Comparison of ENCODE assay signal across 12 cellular contexts in genomic region chr20:528923-529594, GRCh38. TPM values are rescaled to one million over a fixed set of nuclear protein-coding genes. Genes with fewer than 3 reads are reported as not detected.
DNase-seq lines count a peak whose midpoint lies in the region; ATAC-seq, FAIRE-seq and TF ChIP-seq lines count a peak whose summit lies in the region.
"Had no signal": no experiment of that assay in that cellular context is flagged by ENCODE, and none has a peak within 500 bp of the region (broad histone marks: within the 10 kb centered on the region; RNA-seq: fewer than 3 reads in every experiment).

No MANE protein-coding gene starts in this region.

- H3K36me3 ChIP-seq in keratinocyte (ENCODE audit: control insufficient read depth in 2 of 2, extremely low read depth in 1 of 2, insufficient read depth in 2 of 2, low read length in 2 of 2) (peaks cover 3 to 8% of the 10 kb centered on the region in 2 experiments), neural progenitor cell (peaks cover 9% of the 10 kb centered on the region)

- peak overlapping the region; percentile 30 for H3K4me2 ChIP-seq in keratinocyte (ENCODE audit: control insufficient read depth, extremely low read depth, insufficient read depth, low read depth, low read length)
- H3K4me2 ChIP-seq in neural progenitor cell = no peak overlapping the region

- peak; percentile 81 for FAIRE-seq in H54 (lab: Jason Lieb, UNC)
- FAIRE-seq in keratinocyte (lab: Jason Lieb, UNC) = peak; percentile 98

- no peak for TF ChIP-seq POLR2A in H54 (IDR thresholded peaks at IDR 0.05; ENCODE audit: low read depth, low read length)

- no peak for TF ChIP-seq CTCF in keratinocyte (optimal IDR thresholded peaks at IDR 0.05 in 1 of 3, IDR thresholded peaks at IDR 0.05 in 1 of 3, conservative IDR thresholded peaks at IDR 0.05 in 1 of 3; ENCODE audit: extremely low read depth in 1 of 3, insufficient read depth in 2 of 3, low read length in 3 of 3)
- no peak for TF ChIP-seq CTCF in neural progenitor cell (IDR thresholded peaks at IDR 0.05)
- TF ChIP-seq CTCF in CD14-positive monocyte (IDR thresholded peaks at IDR 0.05) = no peak

- H3K27me3 ChIP-seq in keratinocyte (ENCODE audit: control insufficient read depth, extremely low read depth, insufficient read depth, low read length) (no peaks in the 10 kb centered on the region), neural progenitor cell (no peaks in the 10 kb centered on the region)
- H3K27me3 ChIP-seq: heart left ventricle had no signal

- peak overlapping the region; percentile 89 for H3K27ac ChIP-seq in keratinocyte (ENCODE audit: control insufficient read depth, insufficient read depth, low read length)
- H3K27ac ChIP-seq in neural progenitor cell = no peak overlapping the region
- H3K27ac ChIP-seq: heart left ventricle had no signal

- no peaks in the 10 kb centered on the region for H4K20me1 ChIP-seq in keratinocyte (ENCODE audit: control insufficient read depth, extremely low read depth, insufficient read depth, low read length)
- H4K20me1 ChIP-seq in neural progenitor cell (ENCODE audit: low read depth) = peaks cover 88% of the 10 kb centered on the region

- H3K79me2 ChIP-seq in keratinocyte (ENCODE audit: control insufficient read depth, insufficient read depth, low read length) (peaks cover 82% of the 10 kb centered on the region), neural progenitor cell (ENCODE audit: low read depth) (peaks cover 100% of the 10 kb centered on the region)

- H3K36me3 Mint-ChIP-seq in activated T-helper 17 cell treated with anti-CD3 and anti-CD28 coated beads, Interleukin-2, amount 50 U/mL, for 72 hours (ENCODE audit: low read depth) = peaks cover 88% of the 10 kb centered on the region
- H3K36me3 Mint-ChIP-seq in neural progenitor cell (peaks cover 66% of the 10 kb centered on the region), CD14-positive monocyte (peaks cover 35 to 54% of the 10 kb centered on the region in 2 donors)

- ATAC-seq in activated T-helper 17 cell treated with anti-CD3 and anti-CD28 coated beads, Interleukin-2, amount 50 U/mL, for 72 hours (replicated peaks) = peak; percentile 87

- H3K4me3 ChIP-seq in keratinocyte (ENCODE audit: control insufficient read depth in 2 of 3, extremely low read depth in 1 of 3, insufficient read depth in 2 of 3, low read depth in 1 of 3, low read length in 3 of 3) (no peak overlapping the region), neural progenitor cell (no peak overlapping the region)
- H3K4me3 ChIP-seq: heart left ventricle had no signal

- dilution Hi-C loops in keratinocyte (cut with MboI; ENCODE audit: extremely low pct_ligation_motif_present, low sequenced_read_pairs) = no loop called here

- H3K4me3 Mint-ChIP-seq in activated T-helper 17 cell treated with anti-CD3 and anti-CD28 coated beads, Interleukin-2, amount 50 U/mL, for 72 hours = peak overlapping the region; percentile 23
- H3K4me3 Mint-ChIP-seq in neural progenitor cell = no peak overlapping the region
- no peak overlapping the region for H3K4me3 Mint-ChIP-seq in CD14-positive monocyte
- H3K4me3 Mint-ChIP-seq: activated naive CD8-positive, alpha-beta T cell treated with anti-CD3 and anti-CD28 coated beads, Interleukin-2, amount 10 ng/mL, durations not matched to agents 7 days and 5 days; T-helper 1 cell treated with Interleukin-12 subunit alpha and Interleukin-12 subunit beta and Interleukin-4 antibody, amounts not matched to agents 30 μg/mL and 1 μg/mL, for 36 hours had no signal

- no peaks in the 10 kb centered on the region for H3K9me1 ChIP-seq in keratinocyte (ENCODE audit: control insufficient read depth, extremely low read depth, insufficient read depth, low read length)

- DNase-seq in AG08395 (ENCODE audit: low spot score) = peak; percentile 47
- DNase-seq in H54 (ENCODE audit: insufficient read length, low spot score) = peak; percentile 22
- DNase-seq in keratinocyte (ENCODE audit: low read depth, low spot score) = peak; percentile 64
- DNase-seq in neural progenitor cell (ENCODE audit: low spot score) = no peak
- DNase-seq in COLO668 (lab: John Stamatoyannopoulos, UW; ENCODE audit: unreplicated experiment) = no peak
- DNase-seq in CD14-positive monocyte (ENCODE audit: low spot score) = no peak
- DNase-seq in activated CD8-positive, alpha-beta memory T cell treated with anti-CD3 and anti-CD28 coated beads for 24 hours = no peak
- DNase-seq: activated naive CD8-positive, alpha-beta T cell treated with anti-CD3 and anti-CD28 coated beads, Interleukin-2, amount 10 ng/mL, durations not matched to agents 7 days and 5 days; heart left ventricle; NCI-H2029 had no signal

- peaks cover 9% of the 10 kb centered on the region for H3K9me3 Mint-ChIP-seq in activated T-helper 17 cell treated with anti-CD3 and anti-CD28 coated beads, Interleukin-2, amount 50 U/mL, for 72 hours
- peaks cover 48% of the 10 kb centered on the region for H3K9me3 Mint-ChIP-seq in neural progenitor cell
- peaks cover 2 to 14% (median 9%) of the 10 kb centered on the region in 7 donors for H3K9me3 Mint-ChIP-seq in CD14-positive monocyte

- no peaks in the 10 kb centered on the region for H3K9me3 ChIP-seq in keratinocyte (ENCODE audit: control insufficient read depth, low read depth, low read length)
- no peaks in the 10 kb centered on the region for H3K9me3 ChIP-seq in neural progenitor cell (ENCODE audit: low read depth)

- H3K27me3 Mint-ChIP-seq in activated T-helper 17 cell treated with anti-CD3 and anti-CD28 coated beads, Interleukin-2, amount 50 U/mL, for 72 hours = no peaks in the 10 kb centered on the region
- H3K27me3 Mint-ChIP-seq in neural progenitor cell (ENCODE audit: insufficient read depth, low read depth) (peaks cover 2% of the 10 kb centered on the region), CD14-positive monocyte (ENCODE audit: low read depth in 3 of 3) (no peaks in the 10 kb centered on the region)
- H3K27me3 Mint-ChIP-seq: activated naive CD8-positive, alpha-beta T cell treated with anti-CD3 and anti-CD28 coated beads, Interleukin-2, amount 10 ng/mL, durations not matched to agents 7 days and 5 days had no signal

- peaks cover 12% of the 10 kb centered on the region for H3K4me1 Mint-ChIP-seq in activated T-helper 17 cell treated with anti-CD3 and anti-CD28 coated beads, Interleukin-2, amount 50 U/mL, for 72 hours
- no peaks in the 10 kb centered on the region for H3K4me1 Mint-ChIP-seq in neural progenitor cell
- peaks cover 14% of the 10 kb centered on the region for H3K4me1 Mint-ChIP-seq in CD14-positive monocyte

- peaks cover 3% of the 10 kb centered on the region for H3F3A ChIP-seq in neural progenitor cell (ENCODE audit: low read depth)

- intact Hi-C loops in CD14-positive monocyte (cut with micrococcal nuclease) = no loop called here

- H3K4me1 ChIP-seq in keratinocyte (ENCODE audit: control insufficient read depth, extremely low read depth, insufficient read depth, low read length) = peaks cover 15% of the 10 kb centered on the region
- peaks cover 17% of the 10 kb centered on the region for H3K4me1 ChIP-seq in neural progenitor cell

- H2AFZ ChIP-seq in keratinocyte (ENCODE audit: control insufficient read depth, low read length) (no peak overlapping the region), neural progenitor cell (replicated peaks) (no peak overlapping the region)

- peak overlapping the region; percentile 29 for H3K9ac ChIP-seq in keratinocyte (ENCODE audit: control insufficient read depth, extremely low read depth, insufficient read depth, low read length)
- H3K9ac ChIP-seq in neural progenitor cell = no peak overlapping the region

- H3K27ac Mint-ChIP-seq in activated T-helper 17 cell treated with anti-CD3 and anti-CD28 coated beads, Interleukin-2, amount 50 U/mL, for 72 hours = peak overlapping the region; percentile 71
- H3K27ac Mint-ChIP-seq in neural progenitor cell (no peak overlapping the region), CD14-positive monocyte (peak overlapping the region in 1 of 7 donors; percentile 69)
- H3K27ac Mint-ChIP-seq: activated naive CD8-positive, alpha-beta T cell treated with anti-CD3 and anti-CD28 coated beads, Interleukin-2, amount 10 ng/mL, durations not matched to agents 7 days and 5 days had no signal

RNA-seq across cellular contexts. Expression of gene CSNK2A1, which starts 14.5 kb away (rescaled TPM):
- 100 to 1,000 TPM; 141 to 145 TPM for total RNA-seq in activated T-helper 17 cell treated with anti-CD3 and anti-CD28 coated beads, Interleukin-2, amount 50 U/mL, for 72 hours
- polyA plus RNA-seq in keratinocyte (79.7 to 122 TPM (median 115 TPM) in 3 replicates), CD14-positive monocyte (10 to 100 TPM; 31.7 to 55.5 TPM)
- polyA plus RNA-seq in keratinocyte (2011; ENCODE audit: low read depth) = 49.8 TPM
- polyA plus RNA-seq in keratinocyte (2011; cell fraction: cytosol; rRNA removed) = 109 and 168 TPM in 2 replicates
- 101 and 120 TPM in 2 replicates for polyA plus RNA-seq in keratinocyte (2011; cell fraction: nucleus; rRNA removed)
- 89.5 and 103 TPM in 2 replicates for polyA plus RNA-seq in keratinocyte (2012; ENCODE audit: low replicate concordance)
- polyA minus RNA-seq in keratinocyte = 125 to 227 TPM (median 174 TPM) in 3 replicates
- polyA minus RNA-seq in keratinocyte (2011; cell fraction: cytosol; rRNA and poly(A)+ RNA removed) = 97.1 TPM
- 70.8 and 115 TPM in 2 replicates for polyA minus RNA-seq in keratinocyte (2011; cell fraction: nucleus; rRNA and poly(A)+ RNA removed)
- 310 and 599 TPM in 2 replicates for total RNA-seq in neural progenitor cell (ENCODE audit: low replicate concordance)

Comparison
In these comparisons a context has a peak if more than half of its experiments do, and no peak if none do; other contexts are left out.
1. DNase-seq: peak in AG08395 (single experiment), H54 (single experiment) and keratinocyte (single experiment); none in neural progenitor cell (single experiment), COLO668 (single experiment), CD14-positive monocyte (single experiment) and activated CD8-positive, alpha-beta memory T cell treated with anti-CD3 and anti-CD28 coated beads for 24 hours (single experiment).